In genomic region chr6:124233221-124233620, GRCh38 we compare ENCODE assay signal across 9 cellular contexts.
"Had no signal": no experiment of that assay in that cellular context is flagged by ENCODE, and none has a peak within 500 bp of the region (broad histone marks: within the 10 kb centered on the region; RNA-seq: fewer than 3 reads in every experiment).

No MANE protein-coding gene starts in this region.

- DNase-seq: GM23248, GOT3, H7, H9, HCEC 1CT, HFFc6 had no signal

- H3K27ac ChIP-seq: GM23248 had no signal

- ATAC-seq: GM23338, HCT116 had no signal

- H3K36me3 ChIP-seq: HAP-1 had no signal

- H3K4me3 ChIP-seq: GM23248, GM23338, HAP-1 had no signal

- H3K4me1 ChIP-seq: HAP-1 had no signal

- H3K9me3 ChIP-seq: HAP-1 had no signal
